ENCODE assay signal across 1 cellular context in genomic region chr6:90502866-90503407, GRCh38.
A peak's percentile ranks its signal among the peaks of the same experiment; 100 is the strongest.
TF ChIP-seq lines count a peak whose summit lies in the region.

No MANE protein-coding gene starts in this region.

TF ChIP-seq in HepG2, 621 proteins besides CTCF, POLR2A, EP300 and RAD21 (continued from another document and continues in another):
- TF ChIP-seq ZNF772 (CRISPR knock-in tag; IDR thresholded peaks at IDR 0.05), result no peak
- TF ChIP-seq ZNF670 (CRISPR knock-in tag; IDR thresholded peaks at IDR 0.05; ENCODE audit: borderline replicate concordance), result no peak
- TF ChIP-seq RARG (CRISPR knock-in tag; IDR thresholded peaks at IDR 0.05; ENCODE audit: low read depth), result no peak
- TF ChIP-seq TBX3 (IDR thresholded peaks at IDR 0.05; ENCODE audit: borderline replicate concordance), result peak; percentile 74
- no peak for TF ChIP-seq HOXA5 (CRISPR knock-in tag; IDR thresholded peaks at IDR 0.05)
- TF ChIP-seq ZFX (CRISPR knock-in tag; IDR thresholded peaks at IDR 0.05; ENCODE audit: low read depth), result peak; percentile 56; the same call in 1 of the 2 replicates
- 0 out of 2 replicates have a peak, but pooled peaks have one; percentile 25 for TF ChIP-seq THRA (CRISPR knock-in tag; IDR thresholded peaks at IDR 0.05; ENCODE audit: borderline replicate concordance)
- no peak; the same call in 1 of the 2 replicates for TF ChIP-seq CBX5 (CRISPR knock-in tag; IDR thresholded peaks at IDR 0.05; ENCODE audit: borderline replicate concordance)
- no peak for TF ChIP-seq TCF7L2 (IDR thresholded peaks at IDR 0.05; ENCODE audit: low read depth, low read length)
- peak; percentile 24; the same call in 1 of the 2 replicates for TF ChIP-seq ETV5 (CRISPR knock-in tag; IDR thresholded peaks at IDR 0.05; ENCODE audit: borderline replicate concordance)
- TF ChIP-seq NCOA2 (CRISPR knock-in tag; IDR thresholded peaks at IDR 0.05), result peak; percentile 72
- no peak for TF ChIP-seq ZNF12 (CRISPR knock-in tag; IDR thresholded peaks at IDR 0.05)
- no peak for TF ChIP-seq ZNF879 (CRISPR knock-in tag; IDR thresholded peaks at IDR 0.05)
- TF ChIP-seq FOXA1 (IDR thresholded peaks at IDR 0.05), result no peak
- TF ChIP-seq FOXA1 (CRISPR knock-in tag; IDR thresholded peaks at IDR 0.05), result peak; percentile 52; the same call in 1 of the 2 replicates
- TF ChIP-seq HMGA1 (CRISPR knock-in tag; conservative IDR thresholded peaks at IDR 0.05), result no peak
- TF ChIP-seq FOSL2 (CRISPR knock-in tag; IDR thresholded peaks at IDR 0.05), result peak; percentile 82
- TF ChIP-seq, protein P1, sequence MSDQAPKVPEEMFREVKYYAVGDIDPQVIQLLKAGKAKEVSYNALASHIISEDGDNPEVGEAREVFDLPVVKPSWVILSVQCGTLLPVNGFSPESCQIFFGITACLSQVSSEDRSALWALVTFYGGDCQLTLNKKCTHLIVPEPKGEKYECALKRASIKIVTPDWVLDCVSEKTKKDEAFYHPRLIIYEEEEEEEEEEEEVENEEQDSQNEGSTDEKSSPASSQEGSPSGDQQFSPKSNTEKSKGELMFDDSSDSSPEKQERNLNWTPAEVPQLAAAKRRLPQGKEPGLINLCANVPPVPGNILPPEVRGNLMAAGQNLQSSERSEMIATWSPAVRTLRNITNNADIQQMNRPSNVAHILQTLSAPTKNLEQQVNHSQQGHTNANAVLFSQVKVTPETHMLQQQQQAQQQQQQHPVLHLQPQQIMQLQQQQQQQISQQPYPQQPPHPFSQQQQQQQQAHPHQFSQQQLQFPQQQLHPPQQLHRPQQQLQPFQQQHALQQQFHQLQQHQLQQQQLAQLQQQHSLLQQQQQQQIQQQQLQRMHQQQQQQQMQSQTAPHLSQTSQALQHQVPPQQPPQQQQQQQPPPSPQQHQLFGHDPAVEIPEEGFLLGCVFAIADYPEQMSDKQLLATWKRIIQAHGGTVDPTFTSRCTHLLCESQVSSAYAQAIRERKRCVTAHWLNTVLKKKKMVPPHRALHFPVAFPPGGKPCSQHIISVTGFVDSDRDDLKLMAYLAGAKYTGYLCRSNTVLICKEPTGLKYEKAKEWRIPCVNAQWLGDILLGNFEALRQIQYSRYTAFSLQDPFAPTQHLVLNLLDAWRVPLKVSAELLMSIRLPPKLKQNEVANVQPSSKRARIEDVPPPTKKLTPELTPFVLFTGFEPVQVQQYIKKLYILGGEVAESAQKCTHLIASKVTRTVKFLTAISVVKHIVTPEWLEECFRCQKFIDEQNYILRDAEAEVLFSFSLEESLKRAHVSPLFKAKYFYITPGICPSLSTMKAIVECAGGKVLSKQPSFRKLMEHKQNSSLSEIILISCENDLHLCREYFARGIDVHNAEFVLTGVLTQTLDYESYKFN (CRISPR knock-in tag; conservative IDR thresholded peaks at IDR 0.05), result peak; percentile 83
- TF ChIP-seq KMT2B (CRISPR knock-in tag; IDR thresholded peaks at IDR 0.05), result no peak
- TF ChIP-seq ZNF337 (CRISPR knock-in tag; IDR thresholded peaks at IDR 0.05; ENCODE audit: borderline replicate concordance, low read depth), result no peak
- TF ChIP-seq, protein P2, sequence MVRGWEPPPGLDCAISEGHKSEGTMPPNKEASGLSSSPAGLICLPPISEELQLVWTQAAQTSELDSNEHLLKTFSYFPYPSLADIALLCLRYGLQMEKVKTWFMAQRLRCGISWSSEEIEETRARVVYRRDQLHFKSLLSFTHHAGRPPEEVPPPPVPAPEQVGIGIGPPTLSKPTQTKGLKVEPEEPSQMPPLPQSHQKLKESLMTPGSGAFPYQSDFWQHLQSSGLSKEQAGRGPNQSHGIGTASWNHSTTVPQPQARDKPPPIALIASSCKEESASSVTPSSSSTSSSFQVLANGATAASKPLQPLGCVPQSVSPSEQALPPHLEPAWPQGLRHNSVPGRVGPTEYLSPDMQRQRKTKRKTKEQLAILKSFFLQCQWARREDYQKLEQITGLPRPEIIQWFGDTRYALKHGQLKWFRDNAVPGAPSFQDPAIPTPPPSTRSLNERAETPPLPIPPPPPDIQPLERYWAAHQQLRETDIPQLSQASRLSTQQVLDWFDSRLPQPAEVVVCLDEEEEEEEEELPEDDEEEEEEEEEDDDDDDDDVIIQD (CRISPR knock-in tag; IDR thresholded peaks at IDR 0.05; ENCODE audit: low read depth), result peak; percentile 80; the same call in 1 of the 2 replicates
- no peak for TF ChIP-seq NR2F2 (IDR thresholded peaks at IDR 0.05; ENCODE audit: borderline replicate concordance, low read depth)
- TF ChIP-seq NR1H2 (CRISPR knock-in tag; IDR thresholded peaks at IDR 0.05; ENCODE audit: borderline replicate concordance, low read depth), result no peak
- TF ChIP-seq, protein P3, sequence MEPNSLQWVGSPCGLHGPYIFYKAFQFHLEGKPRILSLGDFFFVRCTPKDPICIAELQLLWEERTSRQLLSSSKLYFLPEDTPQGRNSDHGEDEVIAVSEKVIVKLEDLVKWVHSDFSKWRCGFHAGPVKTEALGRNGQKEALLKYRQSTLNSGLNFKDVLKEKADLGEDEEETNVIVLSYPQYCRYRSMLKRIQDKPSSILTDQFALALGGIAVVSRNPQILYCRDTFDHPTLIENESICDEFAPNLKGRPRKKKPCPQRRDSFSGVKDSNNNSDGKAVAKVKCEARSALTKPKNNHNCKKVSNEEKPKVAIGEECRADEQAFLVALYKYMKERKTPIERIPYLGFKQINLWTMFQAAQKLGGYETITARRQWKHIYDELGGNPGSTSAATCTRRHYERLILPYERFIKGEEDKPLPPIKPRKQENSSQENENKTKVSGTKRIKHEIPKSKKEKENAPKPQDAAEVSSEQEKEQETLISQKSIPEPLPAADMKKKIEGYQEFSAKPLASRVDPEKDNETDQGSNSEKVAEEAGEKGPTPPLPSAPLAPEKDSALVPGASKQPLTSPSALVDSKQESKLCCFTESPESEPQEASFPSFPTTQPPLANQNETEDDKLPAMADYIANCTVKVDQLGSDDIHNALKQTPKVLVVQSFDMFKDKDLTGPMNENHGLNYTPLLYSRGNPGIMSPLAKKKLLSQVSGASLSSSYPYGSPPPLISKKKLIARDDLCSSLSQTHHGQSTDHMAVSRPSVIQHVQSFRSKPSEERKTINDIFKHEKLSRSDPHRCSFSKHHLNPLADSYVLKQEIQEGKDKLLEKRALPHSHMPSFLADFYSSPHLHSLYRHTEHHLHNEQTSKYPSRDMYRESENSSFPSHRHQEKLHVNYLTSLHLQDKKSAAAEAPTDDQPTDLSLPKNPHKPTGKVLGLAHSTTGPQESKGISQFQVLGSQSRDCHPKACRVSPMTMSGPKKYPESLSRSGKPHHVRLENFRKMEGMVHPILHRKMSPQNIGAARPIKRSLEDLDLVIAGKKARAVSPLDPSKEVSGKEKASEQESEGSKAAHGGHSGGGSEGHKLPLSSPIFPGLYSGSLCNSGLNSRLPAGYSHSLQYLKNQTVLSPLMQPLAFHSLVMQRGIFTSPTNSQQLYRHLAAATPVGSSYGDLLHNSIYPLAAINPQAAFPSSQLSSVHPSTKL (CRISPR knock-in tag; IDR thresholded peaks at IDR 0.05), result peak; percentile 86
- TF ChIP-seq, protein P4, sequence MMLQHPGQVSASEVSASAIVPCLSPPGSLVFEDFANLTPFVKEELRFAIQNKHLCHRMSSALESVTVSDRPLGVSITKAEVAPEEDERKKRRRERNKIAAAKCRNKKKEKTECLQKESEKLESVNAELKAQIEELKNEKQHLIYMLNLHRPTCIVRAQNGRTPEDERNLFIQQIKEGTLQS (CRISPR knock-in tag; IDR thresholded peaks at IDR 0.05), result no peak
- TF ChIP-seq SNAPC2 (CRISPR knock-in tag; IDR thresholded peaks at IDR 0.05), result no peak
- no peak for TF ChIP-seq ZNF709 (CRISPR knock-in tag; IDR thresholded peaks at IDR 0.05)
- no peak for TF ChIP-seq YEATS2 (CRISPR knock-in tag; IDR thresholded peaks at IDR 0.05; ENCODE audit: borderline replicate concordance)
- TF ChIP-seq ZNF205 (CRISPR knock-in tag; IDR thresholded peaks at IDR 0.05), result peak; percentile 63; the same call in 1 of the 2 replicates
- no peak for TF ChIP-seq ARID2 (CRISPR knock-in tag; IDR thresholded peaks at IDR 0.05; ENCODE audit: borderline replicate concordance)
- no peak for TF ChIP-seq CHCHD3 (CRISPR knock-in tag; IDR thresholded peaks at IDR 0.05)
- no peak for TF ChIP-seq PAF1 (CRISPR knock-in tag; IDR thresholded peaks at IDR 0.05)
- no peak; the same call in 1 of the 2 replicates for TF ChIP-seq SOX13 (IDR thresholded peaks at IDR 0.05)
- peak in 1 of 2 experiments; percentile 57; a peak in 2 of 4 replicates for TF ChIP-seq SOX13 (CRISPR knock-in tag; conservative IDR thresholded peaks at IDR 0.05 in 1 of 2, IDR thresholded peaks at IDR 0.05 in 1 of 2)
- TF ChIP-seq HNRNPK (IDR thresholded peaks at IDR 0.05; ENCODE audit: low read depth, low read length, poor library complexity, severe bottlenecking), result no peak
- TF ChIP-seq ZNF124 (CRISPR knock-in tag; IDR thresholded peaks at IDR 0.05), result peak; percentile 75; the same call in 1 of the 2 replicates
- TF ChIP-seq NONO (IDR thresholded peaks at IDR 0.05), result no peak
- peak; percentile 50; the same call in 1 of the 2 replicates for TF ChIP-seq NONO (CRISPR knock-in tag; conservative IDR thresholded peaks at IDR 0.05)
- TF ChIP-seq ZNF792 (CRISPR knock-in tag; IDR thresholded peaks at IDR 0.05), result peak; percentile 66; the same call in 1 of the 2 replicates
- TF ChIP-seq ELF3 (CRISPR knock-in tag; IDR thresholded peaks at IDR 0.05), result peak; percentile 85
- TF ChIP-seq PATZ1 (CRISPR knock-in tag; IDR thresholded peaks at IDR 0.05), result peak; percentile 21; the same call in 1 of the 2 replicates
- peak; percentile 41; the same call in 1 of the 2 replicates for TF ChIP-seq RXRB (CRISPR knock-in tag; IDR thresholded peaks at IDR 0.05; ENCODE audit: borderline replicate concordance)
- TF ChIP-seq ATF2 (CRISPR knock-in tag; IDR thresholded peaks at IDR 0.05), result peak; percentile 50; the same call in 1 of the 2 replicates
- no peak for TF ChIP-seq NFKB2 (CRISPR knock-in tag; IDR thresholded peaks at IDR 0.05; ENCODE audit: borderline replicate concordance)
- no peak for TF ChIP-seq SP1 (IDR thresholded peaks at IDR 0.05)
- TF ChIP-seq SP1 (CRISPR knock-in tag; IDR thresholded peaks at IDR 0.05), result no peak
- TF ChIP-seq GPN1 (CRISPR knock-in tag; IDR thresholded peaks at IDR 0.05; ENCODE audit: borderline replicate concordance), result no peak
- no peak for TF ChIP-seq ZNF788 (CRISPR knock-in tag; IDR thresholded peaks at IDR 0.05; ENCODE audit: borderline replicate concordance)
- TF ChIP-seq HNF4A (CRISPR knock-in tag; IDR thresholded peaks at IDR 0.05), result peak; percentile 88
- no peak for TF ChIP-seq ZKSCAN1 (IDR thresholded peaks at IDR 0.05; ENCODE audit: low read length)
- no peak for TF ChIP-seq ZNF317 (CRISPR knock-in tag; IDR thresholded peaks at IDR 0.05)
- no peak for TF ChIP-seq KLF15 (CRISPR knock-in tag; IDR thresholded peaks at IDR 0.05; ENCODE audit: borderline replicate concordance)
- TF ChIP-seq ZNF737 (CRISPR knock-in tag; IDR thresholded peaks at IDR 0.05; ENCODE audit: borderline replicate concordance), result no peak
- TF ChIP-seq ZNF136 (CRISPR knock-in tag; IDR thresholded peaks at IDR 0.05; ENCODE audit: low read depth), result no peak
- no peak for TF ChIP-seq RAD51 (IDR thresholded peaks at IDR 0.05; ENCODE audit: borderline replicate concordance)
- no peak for TF ChIP-seq NFIC (IDR thresholded peaks at IDR 0.05; ENCODE audit: low read length)
- peak; percentile 84 for TF ChIP-seq TEAD3 (CRISPR knock-in tag; optimal IDR thresholded peaks at IDR 0.05; ENCODE audit: borderline replicate concordance)
- no peak for TF ChIP-seq MTERF4 (CRISPR knock-in tag; IDR thresholded peaks at IDR 0.05)
